In genomic region chr20:9374068-9374467, GRCh38 we compare ENCODE assay signal across 26 cellular contexts.
DNase-seq lines count a peak whose midpoint lies in the region; ATAC-seq and TF ChIP-seq lines count a peak whose summit lies in the region.
"Had no signal": no experiment of that assay in that cellular context is flagged by ENCODE, and none has a peak within 500 bp of the region (broad histone marks: within the 10 kb centered on the region; RNA-seq: fewer than 3 reads in every experiment).

No MANE protein-coding gene starts in this region.

- no peak overlapping the region for H3K18ac ChIP-seq in mesenchymal stem cell (ENCODE audit: low read depth in 1 of 2, low read length in 2 of 2)

- no peak overlapping the region for H3K4ac ChIP-seq in mesenchymal stem cell (ENCODE audit: low read depth in 1 of 2, low read length in 2 of 2)

- WGBS in HUES64: 91% methylated on average over 5 of the region's 5 CpGs
- 65% methylated on average over 4 of the region's 5 CpGs for WGBS in mesenchymal stem cell

- no peaks in the 10 kb centered on the region for H3K36me3 ChIP-seq in HUES64 (ENCODE audit: insufficient read depth, low read length)
- peaks cover 0 to 14% of the 10 kb centered on the region in 2 experiments for H3K36me3 ChIP-seq in mesenchymal stem cell (ENCODE audit: control insufficient read depth in 1 of 2, insufficient read depth in 2 of 2, low read depth in 1 of 2, low read length in 2 of 2)
- H3K36me3 ChIP-seq: uterus had no signal

- H3K14ac ChIP-seq in mesenchymal stem cell (ENCODE audit: low read length in 2 of 2): no peak overlapping the region

- H2AK5ac ChIP-seq in mesenchymal stem cell (ENCODE audit: low read length, severe bottlenecking): no peak overlapping the region

- no peak overlapping the region for H2BK15ac ChIP-seq in mesenchymal stem cell (ENCODE audit: low read depth, poor library complexity, severe bottlenecking)

- H3K9ac ChIP-seq in HUES64 (ENCODE audit: low read depth, low read length) (no peak overlapping the region; the same call in 1 of the 2 replicates), mesenchymal stem cell (ENCODE audit: low read length) (no peak overlapping the region)

- H3K79me1 ChIP-seq in mesenchymal stem cell (replicated peaks; ENCODE audit: low read length, poor library complexity, severe bottlenecking): peaks cover 6% of the 10 kb centered on the region

- H3K9me3 Mint-ChIP-seq in chondrocyte (ENCODE audit: low read depth): no peaks in the 10 kb centered on the region
- H3K9me3 Mint-ChIP-seq: activated CD8-positive, alpha-beta T cell treated with anti-CD3 and anti-CD28 coated beads for 36 hours; activated naive CD8-positive, alpha-beta T cell treated with anti-CD3 and anti-CD28 coated beads for 36 hours had no signal

- H3K4me3 ChIP-seq in AG04450 (ENCODE audit: low read depth, low read length): no peak overlapping the region
- H3K4me3 ChIP-seq in HUES64 (ENCODE audit: low read length): no peak overlapping the region
- no peak overlapping the region for H3K4me3 ChIP-seq in mesenchymal stem cell (ENCODE audit: insufficient read depth in 1 of 2, low read depth in 1 of 2, low read length in 2 of 2)
- H3K4me3 ChIP-seq: body of pancreas, skin epidermis, uterus had no signal

- H3K4me3 Mint-ChIP-seq in chondrocyte (ENCODE audit: unreplicated experiment): peak overlapping the region; percentile 16
- H3K4me3 Mint-ChIP-seq: activated CD8-positive, alpha-beta T cell treated with anti-CD3 and anti-CD28 coated beads for 36 hours; activated naive CD8-positive, alpha-beta T cell treated with anti-CD3 and anti-CD28 coated beads for 36 hours had no signal

- no peak for TF ChIP-seq CTCF in AG04450 (IDR thresholded peaks at IDR 0.05; ENCODE audit: low read depth, low read length)
- no peak for TF ChIP-seq CTCF in chondrocyte (IDR thresholded peaks at IDR 0.05)

- no peak overlapping the region for H3K4me2 ChIP-seq in mesenchymal stem cell (ENCODE audit: low read length, poor library complexity, severe bottlenecking)

- DNase-seq in AG04450 (ENCODE audit: low read depth, low spot score): peak; percentile 15
- no peak for DNase-seq in chondrocyte (ENCODE audit: low spot score)
- no peak for DNase-seq in mesenchymal stem cell
- DNase-seq in foreskin melanocyte: no peak
- no peak for DNase-seq in stimulated activated naive CD4-positive, alpha-beta T cell (lab: John Stamatoyannopoulos, UW)
- DNase-seq in NCI-H510A (lab: John Stamatoyannopoulos, UW): no peak
- DNase-seq: activated CD4-positive, CD25-positive, alpha-beta regulatory T cell treated with anti-CD3 and anti-CD28 coated beads, Interleukin-2, amount 50 U/mL, for 72 hours; activated CD8-positive, alpha-beta T cell treated with anti-CD3 and anti-CD28 coated beads for 36 hours; activated naive CD8-positive, alpha-beta T cell treated with anti-CD3 and anti-CD28 coated beads for 36 hours; body of pancreas; Calu3; effector CD8-positive, alpha-beta T cell; mammary epithelial cell; NCI-H1092 treated with DMSO at 0.1 percent for 48 hours; NCI-H2029 treated with DMSO at 0.1 percent for 48 hours; NCI-H345; NCI-H82; occipital lobe; OCI-M1; Right ventricle myocardium superior; stimulated activated CD4-positive, alpha-beta T cell treated with anti-CD3 and anti-CD28 coated beads, Interleukin-2, amount 100 ng/mL, for 24 hours; uterus had no signal

- H2BK5ac ChIP-seq in mesenchymal stem cell (ENCODE audit: low read depth, low read length, poor library complexity, severe bottlenecking): no peak overlapping the region

- no peak overlapping the region for H2BK12ac ChIP-seq in mesenchymal stem cell (ENCODE audit: low read length in 2 of 2)

- no peaks in the 10 kb centered on the region for H3K27me3 ChIP-seq in AG04450 (ENCODE audit: control insufficient read depth, insufficient read depth, low read length)
- H3K27me3 ChIP-seq in HUES64 (ENCODE audit: insufficient read depth, low read length): no peaks in the 10 kb centered on the region
- no peaks in the 10 kb centered on the region for H3K27me3 ChIP-seq in mesenchymal stem cell (ENCODE audit: control insufficient read depth in 1 of 2, insufficient read depth in 1 of 2, low read length in 2 of 2)
- H3K27me3 ChIP-seq: body of pancreas, uterus had no signal

- H3K23ac ChIP-seq in mesenchymal stem cell (ENCODE audit: low read length in 2 of 2): no peak overlapping the region

- peak overlapping the region; percentile 54 for H3K27ac ChIP-seq in AG04450 (ENCODE audit: low read depth, low read length)
- peak overlapping the region; percentile 9; the same call in 1 of the 2 replicates for H3K27ac ChIP-seq in HUES64 (ENCODE audit: low read depth, low read length)
- peak overlapping the region; percentile 74 for H3K27ac ChIP-seq in mesenchymal stem cell (ENCODE audit: low read length, poor library complexity, severe bottlenecking)
- H3K27ac ChIP-seq: body of pancreas, skin epidermis, uterus had no signal

- peaks cover 53% of the 10 kb centered on the region for H3K4me1 Mint-ChIP-seq in chondrocyte (ENCODE audit: low read depth)
- H3K4me1 Mint-ChIP-seq: activated naive CD8-positive, alpha-beta T cell treated with anti-CD3 and anti-CD28 coated beads for 36 hours had no signal

- no peak overlapping the region for H2BK120ac ChIP-seq in mesenchymal stem cell (ENCODE audit: low read depth, low read length)

- CTCF ChIA-PET in AG04450 (lab: Charles Lee): no interaction called here

- H3K9me3 ChIP-seq in AG04450 (ENCODE audit: control insufficient read depth, insufficient read depth, low read length): no peaks in the 10 kb centered on the region
- no peaks in the 10 kb centered on the region for H3K9me3 ChIP-seq in HUES64 (ENCODE audit: insufficient read depth, low read depth, low read length)
- H3K9me3 ChIP-seq in mesenchymal stem cell (ENCODE audit: control insufficient read depth, low read length): no peaks in the 10 kb centered on the region
- H3K9me3 ChIP-seq: body of pancreas, uterus had no signal

- H4K8ac ChIP-seq in mesenchymal stem cell (ENCODE audit: low read length): no peak overlapping the region

- no peak overlapping the region for H2AFZ ChIP-seq in mesenchymal stem cell (ENCODE audit: low read depth, low read length)

- POLR2A ChIA-PET in AG04450 (lab: Yijun Ruan, JAX): interaction anchor here (0.6 kb wide), 1 partner anchor 521 kb away, joined by 3 read pairs; no protein-coding TSS in a partner anchor

- no peaks in the 10 kb centered on the region for H3K36me3 Mint-ChIP-seq in chondrocyte (ENCODE audit: low read depth)
- H3K36me3 Mint-ChIP-seq: activated naive CD8-positive, alpha-beta T cell treated with anti-CD3 and anti-CD28 coated beads for 36 hours had no signal

- ATAC-seq in HG02970 (IDR thresholded peaks at IDR 0.05; ENCODE audit: low FRiP score, unreplicated experiment): no peak
- ATAC-seq: activated CD8-positive, alpha-beta T cell treated with anti-CD3 and anti-CD28 coated beads for 36 hours; body of pancreas; HepG2 had no signal

- H4K91ac ChIP-seq in mesenchymal stem cell (ENCODE audit: low read length): no peak overlapping the region

- H3K4me1 ChIP-seq in HUES64 (ENCODE audit: insufficient read depth, low read length) (peaks cover 27% of the 10 kb centered on the region), mesenchymal stem cell (ENCODE audit: control insufficient read depth, insufficient read depth, low read depth, low read length) (peaks cover 6% of the 10 kb centered on the region)
- H3K4me1 ChIP-seq: body of pancreas, uterus had no signal

- peak overlapping the region; percentile 96 for H3K27ac Mint-ChIP-seq in chondrocyte (ENCODE audit: unreplicated experiment)
- H3K27ac Mint-ChIP-seq: activated CD8-positive, alpha-beta T cell treated with anti-CD3 and anti-CD28 coated beads for 36 hours; activated naive CD8-positive, alpha-beta T cell treated with anti-CD3 and anti-CD28 coated beads for 36 hours had no signal

- no peaks in the 10 kb centered on the region for H3K27me3 Mint-ChIP-seq in chondrocyte (ENCODE audit: low read depth)
- H3K27me3 Mint-ChIP-seq: activated CD8-positive, alpha-beta T cell treated with anti-CD3 and anti-CD28 coated beads for 36 hours; activated naive CD8-positive, alpha-beta T cell treated with anti-CD3 and anti-CD28 coated beads for 36 hours had no signal

Comparison
In these comparisons a context has a peak if more than half of its experiments do, and no peak if none do; other contexts are left out.
1. H3K27ac ChIP-seq: peak in every context shown above with its lines; median percentile 74 in mesenchymal stem cell; 54 in AG04450; 9 in HUES64.